Comparison of ENCODE assay signal across 1 cellular context in genomic region chrX:44432641-44433040, GRCh38.
TF ChIP-seq lines count a peak whose summit lies in the region.

No MANE protein-coding gene starts in this region.

TF ChIP-seq in GM23338, 12 proteins besides CTCF, POLR2A, EP300 and RAD21 (continued from another document):
- TF ChIP-seq CREB1 (CRISPR knock-in tag; IDR thresholded peaks at IDR 0.05; ENCODE audit: low read depth): no peak
